ENCODE assay signal across 1 cellular context in genomic region chr3:23583980-23584736, GRCh38.
A peak's percentile ranks its signal among the peaks of the same experiment; 100 is the strongest.
TF ChIP-seq lines count a peak whose summit lies in the region.

No MANE protein-coding gene starts in this region.

TF ChIP-seq in A549, 52 proteins besides CTCF, POLR2A, EP300 and RAD21 (continued from another document):
- TF ChIP-seq USF2 (IDR thresholded peaks at IDR 0.05) (no peak), EHMT2 (IDR thresholded peaks at IDR 0.05; ENCODE audit: low read depth) (no peak), SMC3 (IDR thresholded peaks at IDR 0.05) (no peak), CEBPB (IDR thresholded peaks at IDR 0.05) (peak; percentile 54 to 81; a peak in 3 of 4 replicates)
